ENCODE assay signal across 1 cellular context in the genomic region with DNA sequence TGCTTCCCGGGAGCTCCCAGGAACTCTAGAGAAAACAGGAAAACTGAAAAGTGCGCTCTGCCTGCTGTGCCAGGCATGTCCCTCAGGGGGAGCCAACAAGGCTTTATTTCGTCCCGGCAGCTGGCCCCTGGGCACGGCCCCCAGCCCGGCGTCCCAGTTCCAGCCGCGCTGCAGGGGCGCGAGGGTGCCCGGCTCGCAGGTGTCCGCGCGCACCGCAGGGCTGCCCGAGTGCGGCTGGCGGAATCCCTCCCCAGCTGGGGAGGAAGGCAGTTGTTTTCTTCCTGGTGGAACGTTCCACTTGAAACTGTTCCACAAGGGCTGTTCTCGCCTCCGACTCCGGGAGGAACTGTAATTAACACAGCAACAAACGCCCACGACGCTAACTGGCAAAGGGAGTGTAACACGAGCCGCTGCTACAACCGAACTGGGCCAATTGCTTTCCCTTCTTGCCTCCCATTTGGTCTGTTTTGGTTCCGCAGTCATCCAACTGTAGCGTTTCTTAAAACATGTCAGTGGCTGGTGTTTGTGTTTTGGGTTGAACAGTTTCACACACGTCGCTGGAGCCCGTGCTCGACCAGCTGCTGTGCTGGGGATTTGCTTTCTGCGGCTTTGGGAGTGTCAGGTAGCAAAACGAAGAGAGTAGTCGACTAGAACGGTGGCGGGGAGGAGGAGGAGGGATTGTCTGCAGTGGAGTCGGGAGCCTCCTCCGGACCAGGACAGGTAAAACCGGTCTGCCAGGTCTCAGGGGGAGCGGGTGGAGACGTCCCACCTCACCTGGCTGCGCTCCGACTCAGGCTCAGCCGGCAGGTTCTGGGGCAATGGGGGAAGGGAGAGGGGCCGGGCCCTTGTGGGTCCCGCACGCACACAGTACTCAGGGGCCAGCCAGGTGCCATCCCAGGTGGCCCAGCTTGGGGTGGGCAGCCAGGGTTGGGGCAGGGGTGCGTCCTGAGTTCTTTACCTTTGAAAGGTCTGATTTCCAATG.
TF ChIP-seq lines count a peak whose summit lies in the region.

No MANE protein-coding gene starts in this region.

TF ChIP-seq in H1, 55 proteins besides CTCF, POLR2A, EP300 and RAD21 (continued from another document):
- TF ChIP-seq SP1 (IDR thresholded peaks at IDR 0.05; ENCODE audit: low read depth, low read length) = peak; percentile 99
- peak; percentile 73 for TF ChIP-seq TAF1 (IDR thresholded peaks at IDR 0.05; ENCODE audit: low read depth, low read length)
- TF ChIP-seq CBX8 (IDR thresholded peaks at IDR 0.05; ENCODE audit: borderline replicate concordance, low read depth, low read length) = no peak
- TF ChIP-seq SRF (IDR thresholded peaks at IDR 0.05; ENCODE audit: low read depth, low read length) = 0 out of 2 replicates have a peak, but pooled peaks have one; percentile 29
- TF ChIP-seq JUN (IDR thresholded peaks at IDR 0.05; ENCODE audit: low read depth, low read length) = no peak
- no peak for TF ChIP-seq RNF2 (IDR thresholded peaks at IDR 0.05; ENCODE audit: borderline replicate concordance, low read depth, low read length, missing control alignments, poor library complexity, severe bottlenecking)
- TF ChIP-seq SAP30 (IDR thresholded peaks at IDR 0.05; ENCODE audit: insufficient read depth, insufficient replicate concordance, low read length) = peak; percentile 79
- no peak for TF ChIP-seq BRCA1 (IDR thresholded peaks at IDR 0.05; ENCODE audit: low read depth, low read length)
- peak in 1 of 2 experiments; percentile 28; a peak in 1 of 4 replicates for TF ChIP-seq SIN3A (conservative IDR thresholded peaks at IDR 0.05 in 1 of 2, IDR thresholded peaks at IDR 0.05 in 1 of 2; ENCODE audit: low read depth in 1 of 2, low read length in 2 of 2)
- peak; percentile 72 for TF ChIP-seq TAF7 (optimal IDR thresholded peaks at IDR 0.05; ENCODE audit: borderline replicate concordance, low read depth, low read length)
- no peak for TF ChIP-seq ZNF274 (IDR thresholded peaks at IDR 0.05; ENCODE audit: borderline replicate concordance, extremely low read depth, low read length)
- TF ChIP-seq CTBP2 (IDR thresholded peaks at IDR 0.05; ENCODE audit: borderline replicate concordance, insufficient read depth, insufficient read length, low read length) = peak; percentile 79
- TF ChIP-seq KDM5A (IDR thresholded peaks at IDR 0.05; ENCODE audit: low read length) = no peak
- peak; percentile 83 for TF ChIP-seq TBP (IDR thresholded peaks at IDR 0.05; ENCODE audit: low read depth, low read length)
- TF ChIP-seq SIRT6 (IDR thresholded peaks at IDR 0.05; ENCODE audit: low read length) = no peak
- peak; percentile 100 for TF ChIP-seq RBBP5 (IDR thresholded peaks at IDR 0.05; ENCODE audit: borderline replicate concordance, low read depth, low read length)
- TF ChIP-seq CREB1 (IDR thresholded peaks at IDR 0.05) = peak; percentile 52; the same call in 1 of the 2 replicates
- peak; percentile 30 to 69 for TF ChIP-seq BCL11A (IDR thresholded peaks at IDR 0.05; ENCODE audit: low read depth in 2 of 2, low read length in 2 of 2)
- TF ChIP-seq TCF12 (IDR thresholded peaks at IDR 0.05; ENCODE audit: low read depth, low read length) = peak; percentile 96
- TF ChIP-seq CHD2 (IDR thresholded peaks at IDR 0.05; ENCODE audit: low read length) = peak; percentile 76
- TF ChIP-seq HDAC2 (IDR thresholded peaks at IDR 0.05; ENCODE audit: borderline replicate concordance in 1 of 2, low read depth in 2 of 2, low read length in 2 of 2) = peak; percentile 72 to 87; a peak in 2 of 4 replicates
- 0 out of 2 replicates have a peak, but pooled peaks have one; percentile 11 for TF ChIP-seq EGR1 (IDR thresholded peaks at IDR 0.05; ENCODE audit: borderline replicate concordance, low read depth, low read length)
- TF ChIP-seq SP4 (IDR thresholded peaks at IDR 0.05; ENCODE audit: low read length) = 0 out of 2 replicates have a peak, but pooled peaks have one; percentile 18
- no peak for TF ChIP-seq SUZ12 (IDR thresholded peaks at IDR 0.05; ENCODE audit: low read length)
- TF ChIP-seq, protein P1, sequence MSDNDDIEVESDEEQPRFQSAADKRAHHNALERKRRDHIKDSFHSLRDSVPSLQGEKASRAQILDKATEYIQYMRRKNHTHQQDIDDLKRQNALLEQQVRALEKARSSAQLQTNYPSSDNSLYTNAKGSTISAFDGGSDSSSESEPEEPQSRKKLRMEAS (IDR thresholded peaks at IDR 0.05) = peak; percentile 36
- TF ChIP-seq TEAD4 (IDR thresholded peaks at IDR 0.05; ENCODE audit: low read depth, low read length) = peak; percentile 60; the same call in 1 of the 2 replicates
- TF ChIP-seq CEBPB (IDR thresholded peaks at IDR 0.05; ENCODE audit: low read depth, low read length) = no peak
TF ChIP-seq in H1: peak in this region for 22.
